In genomic region chr2:207722773-207723424, GRCh38 we compare ENCODE assay signal across 1 cellular context.
A peak's percentile ranks its signal among the peaks of the same experiment; 100 is the strongest.
TF ChIP-seq lines count a peak whose summit lies in the region.

No MANE protein-coding gene starts in this region.

TF ChIP-seq in K562, 482 proteins besides CTCF, POLR2A, EP300 and RAD21:
- TF ChIP-seq ZNF316 (IDR thresholded peaks at IDR 0.05): peak; percentile 32
- TF ChIP-seq ZFX (CRISPR knock-in tag; IDR thresholded peaks at IDR 0.05): no peak
TF ChIP-seq in K562: peak in this region for 1.
